8 cellular contexts compared by ENCODE assay signal in genomic region chr17:47649972-47650524, GRCh38. TPM values are rescaled to one million over a fixed set of nuclear protein-coding genes. Genes with fewer than 3 reads are reported as not detected.
A peak's percentile ranks its signal among the peaks of the same experiment; 100 is the strongest.
DNase-seq lines count a peak whose midpoint lies in the region; FAIRE-seq and TF ChIP-seq lines count a peak whose summit lies in the region.

No MANE protein-coding gene starts in this region.

- H3K4me1 ChIP-seq in left ventricle myocardium inferior (peaks cover 62% of the 10 kb centered on the region), small intestine (ENCODE audit: control insufficient read depth in 2 of 2, insufficient read depth in 1 of 2, low read depth in 1 of 2, low read length in 1 of 2) (peaks cover 2 to 5% of the 10 kb centered on the region in 2 donors)

- no peaks in the 10 kb centered on the region for H3K27me3 Mint-ChIP-seq in activated T-helper 2 cell treated with anti-CD3 and anti-CD28 coated beads, Interferon-gamma antibody, Interleukin-2, Interleukin-4, amounts not matched to agents 10 μg/mL and 5 μg/mL and 100 μg/mL, durations not matched to agents 14 hours and 24 hours and 36 hours (ENCODE audit: low read depth)

- intact Hi-C loops in activated T-helper 2 cell treated with anti-CD3 and anti-CD28 coated beads, Interferon-gamma antibody, Interleukin-2, Interleukin-4, amounts not matched to agents 10 μg/mL and 5 μg/mL and 100 μg/mL, durations not matched to agents 14 hours and 24 hours and 36 hours (cut with micrococcal nuclease) = loop anchor here (1.0 to 2.0 kb wide), 2 partner anchors 10 to 15 kb away; no protein-coding TSS in a partner anchor
- intact Hi-C loops in left ventricle myocardium inferior (cut with micrococcal nuclease) = no loop called here

- H3K36me3 Mint-ChIP-seq in activated T-helper 2 cell treated with anti-CD3 and anti-CD28 coated beads, Interferon-gamma antibody, Interleukin-2, Interleukin-4, amounts not matched to agents 10 μg/mL and 5 μg/mL and 100 μg/mL, durations not matched to agents 14 hours and 24 hours and 36 hours (ENCODE audit: low read depth) = peaks cover 55% of the 10 kb centered on the region

- peak overlapping the region; percentile 96 for H3K4me3 Mint-ChIP-seq in activated T-helper 2 cell treated with anti-CD3 and anti-CD28 coated beads, Interferon-gamma antibody, Interleukin-2, Interleukin-4, amounts not matched to agents 10 μg/mL and 5 μg/mL and 100 μg/mL, durations not matched to agents 14 hours and 24 hours and 36 hours (ENCODE audit: low read depth)

- 0% methylated on average over 27 to 48 of the region's 48 CpGs; no CpG with 5 or more reads in 1 of the 3 donors for WGBS in small intestine, 3 donors

- H3K27ac ChIP-seq in left ventricle myocardium inferior (replicated peaks) = peak overlapping the region; percentile 97
- peak overlapping the region; percentile 75 to 79 for H3K27ac ChIP-seq in small intestine (ENCODE audit: low read depth in 1 of 2, low read length in 1 of 2)

- DNase-seq in GM18507 (ENCODE audit: extremely low spot score, insufficient read length, low read depth) = peak; percentile 22
- DNase-seq in HPDE6-E6E7 (ENCODE audit: extremely low spot score) = peak; percentile 41
- no peak for DNase-seq in activated T-helper 2 cell treated with anti-CD3 and anti-CD28 coated beads, Interferon-gamma antibody, Interleukin-2, Interleukin-4, amounts not matched to agents 10 μg/mL and 5 μg/mL and 100 μg/mL, durations not matched to agents 14 hours and 24 hours and 36 hours (ENCODE audit: low spot score)
- DNase-seq in left ventricle myocardium inferior = no peak
- no peak for DNase-seq in small intestine
- no peak for DNase-seq in inferior parietal cortex (ENCODE audit: extremely low spot score)
- DNase-seq in SHP77 treated with DMSO at 0.1 percent for 48 hours (lab: John Stamatoyannopoulos, UW) = no peak
- DNase-seq in activated effector memory CD4-positive, alpha-beta T cell treated with anti-CD3 and anti-CD28 coated beads, Interleukin-2, amount 50 U/mL, for 16 hours = no peak

- H3K36me3 ChIP-seq in left ventricle myocardium inferior (peaks cover 36% of the 10 kb centered on the region), small intestine (ENCODE audit: control insufficient read depth in 2 of 2, insufficient read depth in 2 of 2, low read length in 2 of 2) (peaks cover 4 to 11% of the 10 kb centered on the region in 2 donors)

- peaks cover 48% of the 10 kb centered on the region for H3K4me1 Mint-ChIP-seq in activated T-helper 2 cell treated with anti-CD3 and anti-CD28 coated beads, Interferon-gamma antibody, Interleukin-2, Interleukin-4, amounts not matched to agents 10 μg/mL and 5 μg/mL and 100 μg/mL, durations not matched to agents 14 hours and 24 hours and 36 hours (ENCODE audit: low read depth)

- H3K27me3 ChIP-seq in left ventricle myocardium inferior (ENCODE audit: low read depth) (no peaks in the 10 kb centered on the region), small intestine (ENCODE audit: control insufficient read depth in 2 of 2, insufficient read depth in 2 of 2, low read length in 2 of 2) (no peaks in the 10 kb centered on the region)

- peak overlapping the region; percentile 100 for H3K27ac Mint-ChIP-seq in activated T-helper 2 cell treated with anti-CD3 and anti-CD28 coated beads, Interferon-gamma antibody, Interleukin-2, Interleukin-4, amounts not matched to agents 10 μg/mL and 5 μg/mL and 100 μg/mL, durations not matched to agents 14 hours and 24 hours and 36 hours

- peak overlapping the region; percentile 97 for H3K4me3 ChIP-seq in left ventricle myocardium inferior
- H3K4me3 ChIP-seq in small intestine (ENCODE audit: low read depth in 1 of 2, low read length in 2 of 2) = peak overlapping the region; percentile 84 to 90

- no peak for FAIRE-seq in GM18507 (lab: Jason Lieb, UNC)
- no peak for FAIRE-seq in small intestine (lab: Jason Lieb, UNC)

- no peaks in the 10 kb centered on the region for H3K9me3 Mint-ChIP-seq in activated T-helper 2 cell treated with anti-CD3 and anti-CD28 coated beads, Interferon-gamma antibody, Interleukin-2, Interleukin-4, amounts not matched to agents 10 μg/mL and 5 μg/mL and 100 μg/mL, durations not matched to agents 14 hours and 24 hours and 36 hours

- H3K9me3 ChIP-seq in left ventricle myocardium inferior (replicated peaks) (no peaks in the 10 kb centered on the region), small intestine (ENCODE audit: control insufficient read depth, low read depth) (no peaks in the 10 kb centered on the region)

- TF ChIP-seq CTCF in left ventricle myocardium inferior (IDR thresholded peaks at IDR 0.05; ENCODE audit: borderline replicate concordance) = no peak

RNA-seq across cellular contexts. Expression of gene KPNB1, which starts 0.3 kb away (rescaled TPM):
- total RNA-seq in activated T-helper 2 cell treated with anti-CD3 and anti-CD28 coated beads, Interferon-gamma antibody, Interleukin-2, Interleukin-4, amounts not matched to agents 10 μg/mL and 5 μg/mL and 100 μg/mL, durations not matched to agents 14 hours and 24 hours and 36 hours = 687 and 692 TPM in 2 replicates
- total RNA-seq in left ventricle myocardium inferior = 173 TPM
- polyA plus RNA-seq in small intestine = 10 to 100 TPM; 25.9 to 82.4 (median 27.1) TPM

RNA-seq across cellular contexts. Expression of gene TBKBP1, which starts 43.9 kb away (rescaled TPM):
- 9.8 and 11.3 TPM in 2 replicates for total RNA-seq in activated T-helper 2 cell treated with anti-CD3 and anti-CD28 coated beads, Interferon-gamma antibody, Interleukin-2, Interleukin-4, amounts not matched to agents 10 μg/mL and 5 μg/mL and 100 μg/mL, durations not matched to agents 14 hours and 24 hours and 36 hours
- 14.8 TPM for total RNA-seq in left ventricle myocardium inferior
- 1 to 10 TPM in 2 of 3 donors, under 1 TPM in 1; 0.22 to 5.5 (median 3.5) TPM for polyA plus RNA-seq in small intestine

Comparison
In these comparisons a context has a peak if more than half of its experiments do, and no peak if none do; other contexts are left out.
1. DNase-seq: peak in GM18507 (single experiment) and HPDE6-E6E7 (single experiment); none in activated T-helper 2 cell treated with anti-CD3 and anti-CD28 coated beads, Interferon-gamma antibody, Interleukin-2, Interleukin-4, amounts not matched to agents 10 μg/mL and 5 μg/mL and 100 μg/mL, durations not matched to agents 14 hours and 24 hours and 36 hours (single experiment), left ventricle myocardium inferior (single experiment), small intestine (single experiment), inferior parietal cortex (single experiment), SHP77 treated with DMSO at 0.1 percent for 48 hours (single experiment) and activated effector memory CD4-positive, alpha-beta T cell treated with anti-CD3 and anti-CD28 coated beads, Interleukin-2, amount 50 U/mL, for 16 hours (single experiment).